In genomic region chr1:3482590-3482899, GRCh38 we compare ENCODE assay signal across 12 cellular contexts. TPM values are rescaled to one million over a fixed set of nuclear protein-coding genes. Genes with fewer than 3 reads are reported as not detected.
DNase-seq lines count a peak whose midpoint lies in the region; ATAC-seq and TF ChIP-seq lines count a peak whose summit lies in the region.
"Had no signal": no experiment of that assay in that cellular context is flagged by ENCODE, and none has a peak within 500 bp of the region (broad histone marks: within the 10 kb centered on the region; RNA-seq: fewer than 3 reads in every experiment).

No MANE protein-coding gene starts in this region.

- CTCF ChIA-PET in Calu3 (lab: Charles Lee), result interaction anchor here (1.3 kb wide), 1 partner anchor 29 kb away, joined by 15 read pairs; no protein-coding TSS in a partner anchor
- CTCF ChIA-PET in HEK293T (lab: Yijun Ruan, JAX), result interaction anchor here (1.3 to 3.2 kb wide), 2 partner anchors 8 to 29 kb away, joined by 4 to 26 read pairs; no protein-coding TSS in a partner anchor

- peak; percentile 38 for TF ChIP-seq CTCF in Calu3 (IDR thresholded peaks at IDR 0.05; ENCODE audit: unreplicated experiment)
- no peak for TF ChIP-seq CTCF in mucosa of descending colon (IDR thresholded peaks at IDR 0.05)

- DNase-seq in Calu3 (no peak), HEK293T (ENCODE audit: extremely low spot score) (peak; percentile 42), mucosa of descending colon (no peak), NCI-H510A treated with DMSO at 0.1 percent for 48 hours (lab: John Stamatoyannopoulos, UW) (no peak), NCI-H2081 (lab: John Stamatoyannopoulos, UW) (no peak), head of caudate nucleus (no peak)
- no peak for DNase-seq in activated naive CD8-positive, alpha-beta T cell treated with anti-CD3 and anti-CD28 coated beads, Interleukin-2, amount 10 ng/mL, durations not matched to agents 7 days and 5 days
- DNase-seq: activated naive CD4-positive, alpha-beta T cell; posterior cingulate gyrus had no signal

- H3K36me3 Mint-ChIP-seq in Calu3 (ENCODE audit: insufficient read depth, unreplicated experiment), result peaks cover 52% of the 10 kb centered on the region
- H3K36me3 Mint-ChIP-seq in activated naive CD8-positive, alpha-beta T cell treated with anti-CD3 and anti-CD28 coated beads, Interleukin-2, amount 10 ng/mL, durations not matched to agents 7 days and 5 days, result no peaks in the 10 kb centered on the region

- H3K4me1 Mint-ChIP-seq in Calu3 (ENCODE audit: low read depth, unreplicated experiment), result peaks cover 9% of the 10 kb centered on the region
- H3K4me1 Mint-ChIP-seq in activated naive CD8-positive, alpha-beta T cell treated with anti-CD3 and anti-CD28 coated beads, Interleukin-2, amount 10 ng/mL, durations not matched to agents 7 days and 5 days, result no peaks in the 10 kb centered on the region

- no TSS peak for BruUV-seq in Calu3 (replicated peaks; lab: Mats Ljungman, UMichigan)

- no peaks in the 10 kb centered on the region for H3K9me3 ChIP-seq in mucosa of descending colon
- H3K9me3 ChIP-seq: testis had no signal

- H3K36me3 ChIP-seq in mucosa of descending colon (ENCODE audit: low read depth), result no peaks in the 10 kb centered on the region

- H3K4me3 Mint-ChIP-seq in Calu3 (ENCODE audit: low read depth, unreplicated experiment), result no peak overlapping the region
- no peak overlapping the region for H3K4me3 Mint-ChIP-seq in activated naive CD8-positive, alpha-beta T cell treated with anti-CD3 and anti-CD28 coated beads, Interleukin-2, amount 10 ng/mL, durations not matched to agents 7 days and 5 days
- H3K4me3 Mint-ChIP-seq: dendritic cell treated with granulocyte-macrophage colony-stimulating factor and Interleukin-4, amounts not matched to agents 40 ng/mL and 50 ng/mL, for 4 days had no signal

- POLR2A ChIA-PET in HEK293T (lab: Yijun Ruan, JAX), result no interaction called here
- POLR2A ChIA-PET in activated naive CD8-positive, alpha-beta T cell treated with anti-CD3 and anti-CD28 coated beads, Interleukin-2, amount 10 ng/mL, durations not matched to agents 7 days and 5 days (lab: Charles Lee), result no interaction called here

- no peak overlapping the region for H3K4me3 ChIP-seq in mucosa of descending colon
- H3K4me3 ChIP-seq: testis had no signal

- peak; percentile 31 for ATAC-seq in activated naive CD8-positive, alpha-beta T cell treated with anti-CD3 and anti-CD28 coated beads, Interleukin-2, amount 10 ng/mL, durations not matched to agents 7 days and 5 days (ENCODE audit: low read depth)
- ATAC-seq in mucosa of descending colon (peak; percentile 3), HG03175 (IDR thresholded peaks at IDR 0.05; ENCODE audit: unreplicated experiment) (no peak)

- H3K4me1 ChIP-seq in mucosa of descending colon (ENCODE audit: low read depth), result peaks cover 10% of the 10 kb centered on the region

- no peak overlapping the region for H3K27ac Mint-ChIP-seq in Calu3 (ENCODE audit: unreplicated experiment)
- no peak overlapping the region for H3K27ac Mint-ChIP-seq in activated naive CD8-positive, alpha-beta T cell treated with anti-CD3 and anti-CD28 coated beads, Interleukin-2, amount 10 ng/mL, durations not matched to agents 7 days and 5 days
- H3K27ac Mint-ChIP-seq: dendritic cell treated with granulocyte-macrophage colony-stimulating factor and Interleukin-4, amounts not matched to agents 40 ng/mL and 50 ng/mL, for 4 days had no signal

- intact Hi-C loops in Calu3 (cut with micrococcal nuclease; ENCODE audit: unreplicated experiment), result no loop called here
- intact Hi-C loops in mucosa of descending colon (cut with DNase I, micrococcal nuclease), result no loop called here
- intact Hi-C loops in head of caudate nucleus (cut with DNase I), result no loop called here

- H3K9me3 Mint-ChIP-seq in Calu3 (ENCODE audit: low read depth, unreplicated experiment), result no peaks in the 10 kb centered on the region
- no peaks in the 10 kb centered on the region for H3K9me3 Mint-ChIP-seq in activated naive CD8-positive, alpha-beta T cell treated with anti-CD3 and anti-CD28 coated beads, Interleukin-2, amount 10 ng/mL, durations not matched to agents 7 days and 5 days
- H3K9me3 Mint-ChIP-seq: dendritic cell treated with granulocyte-macrophage colony-stimulating factor and Interleukin-4, amounts not matched to agents 40 ng/mL and 50 ng/mL, for 4 days had no signal

- H3K27me3 Mint-ChIP-seq in Calu3 (ENCODE audit: unreplicated experiment), result no peaks in the 10 kb centered on the region
- H3K27me3 Mint-ChIP-seq in activated naive CD8-positive, alpha-beta T cell treated with anti-CD3 and anti-CD28 coated beads, Interleukin-2, amount 10 ng/mL, durations not matched to agents 7 days and 5 days, result no peaks in the 10 kb centered on the region

TF ChIP-seq in HEK293T, 16 proteins besides CTCF, POLR2A, EP300 and RAD21:
- TF ChIP-seq ELF4 (IDR thresholded peaks at IDR 0.05) (no peak), NFRKB (IDR thresholded peaks at IDR 0.05) (no peak), FOXA1 (IDR thresholded peaks at IDR 0.05) (no peak), SUZ12 (IDR thresholded peaks at IDR 0.05) (no peak), SP1 (IDR thresholded peaks at IDR 0.05) (no peak), ZNF384 (IDR thresholded peaks at IDR 0.05) (no peak), FOXM1 (IDR thresholded peaks at IDR 0.05; ENCODE audit: borderline replicate concordance) (no peak), FOXK2 (IDR thresholded peaks at IDR 0.05) (no peak)
- TF ChIP-seq, protein P1, sequence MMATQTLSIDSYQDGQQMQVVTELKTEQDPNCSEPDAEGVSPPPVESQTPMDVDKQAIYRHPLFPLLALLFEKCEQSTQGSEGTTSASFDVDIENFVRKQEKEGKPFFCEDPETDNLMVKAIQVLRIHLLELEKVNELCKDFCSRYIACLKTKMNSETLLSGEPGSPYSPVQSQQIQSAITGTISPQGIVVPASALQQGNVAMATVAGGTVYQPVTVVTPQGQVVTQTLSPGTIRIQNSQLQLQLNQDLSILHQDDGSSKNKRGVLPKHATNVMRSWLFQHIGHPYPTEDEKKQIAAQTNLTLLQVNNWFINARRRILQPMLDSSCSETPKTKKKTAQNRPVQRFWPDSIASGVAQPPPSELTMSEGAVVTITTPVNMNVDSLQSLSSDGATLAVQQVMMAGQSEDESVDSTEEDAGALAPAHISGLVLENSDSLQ (IDR thresholded peaks at IDR 0.05), result no peak
TF ChIP-seq in HEK293T: peak in this region for 0.

RNA-seq across cellular contexts. Expression of gene ARHGEF16, which starts 28.1 kb away (rescaled TPM):
- total RNA-seq in Calu3 (2022) (24.2 and 28.0 TPM in 2 replicates), mucosa of descending colon (100 to 1,000 TPM in 1 of 3 donors, 10 to 100 TPM in 2; 51.2 to 101 (median 90.2) TPM)
- not detected for total RNA-seq in activated naive CD8-positive, alpha-beta T cell treated with anti-CD3 and anti-CD28 coated beads, Interleukin-2, amount 10 ng/mL, durations not matched to agents 7 days and 5 days

Comparison
In these comparisons a context has a peak if more than half of its experiments do, and no peak if none do; other contexts are left out.
1. RNA of gene ARHGEF16, which starts 28.1 kb away (total RNA-seq): 51.2 to 101 TPM in mucosa of descending colon and 24.2 to 28.0 TPM in Calu3; not detected in activated naive CD8-positive, alpha-beta T cell treated with anti-CD3 and anti-CD28 coated beads, Interleukin-2, amount 10 ng/mL, durations not matched to agents 7 days and 5 days; every median in the first group is over 10 times any median in the second.